Comparison of ENCODE assay signal across 1 cellular context in the genomic region with DNA sequence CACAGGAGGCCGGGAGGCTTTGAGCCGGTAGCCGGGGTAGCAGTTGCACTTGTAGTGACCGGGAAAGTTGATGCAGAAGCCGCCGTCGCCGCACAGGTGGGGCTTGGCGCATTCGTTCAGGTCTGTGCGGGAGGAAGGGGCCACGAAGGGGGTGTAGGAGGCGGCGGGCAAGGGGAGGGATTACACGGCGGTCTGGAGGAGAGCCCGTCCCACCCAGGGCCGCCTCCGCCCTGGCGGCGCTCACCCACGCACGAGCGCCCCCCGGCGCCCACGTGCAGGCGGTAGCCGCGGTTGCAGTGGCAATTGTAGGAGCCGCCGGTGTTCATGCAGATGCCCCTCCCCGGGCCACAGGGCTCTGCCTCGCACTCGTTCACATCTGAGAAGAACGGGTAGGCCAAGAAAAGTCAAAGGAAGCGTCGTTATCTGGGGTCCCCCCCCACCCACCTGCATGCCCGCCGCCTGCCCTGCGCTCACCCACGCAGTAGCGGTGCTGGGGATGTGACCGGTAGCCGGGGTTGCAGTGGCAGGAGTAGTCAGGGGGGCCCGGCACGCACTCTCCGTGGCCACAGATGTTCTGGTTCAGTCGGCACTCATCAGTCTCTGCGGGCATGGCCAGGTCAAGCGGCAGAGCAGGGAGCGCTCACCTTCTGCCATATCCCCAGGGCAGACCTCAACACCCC.
A peak's percentile ranks its signal among the peaks of the same experiment; 100 is the strongest.
TF ChIP-seq lines count a peak whose summit lies in the region.

No MANE protein-coding gene starts in this region.

TF ChIP-seq in K562, 482 proteins besides CTCF, POLR2A, EP300 and RAD21:
- no peak for TF ChIP-seq PHB2 (IDR thresholded peaks at IDR 0.05; ENCODE audit: low read depth)
- TF ChIP-seq, protein P1, sequence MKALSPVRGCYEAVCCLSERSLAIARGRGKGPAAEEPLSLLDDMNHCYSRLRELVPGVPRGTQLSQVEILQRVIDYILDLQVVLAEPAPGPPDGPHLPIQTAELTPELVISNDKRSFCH (CRISPR knock-in tag; IDR thresholded peaks at IDR 0.05), result no peak
- TF ChIP-seq, protein P1 (tag; IDR thresholded peaks at IDR 0.05), result no peak
- no peak for TF ChIP-seq NFIX (CRISPR knock-in tag; IDR thresholded peaks at IDR 0.05; ENCODE audit: low read depth)
- TF ChIP-seq MBD2 (IDR thresholded peaks at IDR 0.05; ENCODE audit: borderline replicate concordance, low read depth), result no peak
- TF ChIP-seq, protein P2, sequence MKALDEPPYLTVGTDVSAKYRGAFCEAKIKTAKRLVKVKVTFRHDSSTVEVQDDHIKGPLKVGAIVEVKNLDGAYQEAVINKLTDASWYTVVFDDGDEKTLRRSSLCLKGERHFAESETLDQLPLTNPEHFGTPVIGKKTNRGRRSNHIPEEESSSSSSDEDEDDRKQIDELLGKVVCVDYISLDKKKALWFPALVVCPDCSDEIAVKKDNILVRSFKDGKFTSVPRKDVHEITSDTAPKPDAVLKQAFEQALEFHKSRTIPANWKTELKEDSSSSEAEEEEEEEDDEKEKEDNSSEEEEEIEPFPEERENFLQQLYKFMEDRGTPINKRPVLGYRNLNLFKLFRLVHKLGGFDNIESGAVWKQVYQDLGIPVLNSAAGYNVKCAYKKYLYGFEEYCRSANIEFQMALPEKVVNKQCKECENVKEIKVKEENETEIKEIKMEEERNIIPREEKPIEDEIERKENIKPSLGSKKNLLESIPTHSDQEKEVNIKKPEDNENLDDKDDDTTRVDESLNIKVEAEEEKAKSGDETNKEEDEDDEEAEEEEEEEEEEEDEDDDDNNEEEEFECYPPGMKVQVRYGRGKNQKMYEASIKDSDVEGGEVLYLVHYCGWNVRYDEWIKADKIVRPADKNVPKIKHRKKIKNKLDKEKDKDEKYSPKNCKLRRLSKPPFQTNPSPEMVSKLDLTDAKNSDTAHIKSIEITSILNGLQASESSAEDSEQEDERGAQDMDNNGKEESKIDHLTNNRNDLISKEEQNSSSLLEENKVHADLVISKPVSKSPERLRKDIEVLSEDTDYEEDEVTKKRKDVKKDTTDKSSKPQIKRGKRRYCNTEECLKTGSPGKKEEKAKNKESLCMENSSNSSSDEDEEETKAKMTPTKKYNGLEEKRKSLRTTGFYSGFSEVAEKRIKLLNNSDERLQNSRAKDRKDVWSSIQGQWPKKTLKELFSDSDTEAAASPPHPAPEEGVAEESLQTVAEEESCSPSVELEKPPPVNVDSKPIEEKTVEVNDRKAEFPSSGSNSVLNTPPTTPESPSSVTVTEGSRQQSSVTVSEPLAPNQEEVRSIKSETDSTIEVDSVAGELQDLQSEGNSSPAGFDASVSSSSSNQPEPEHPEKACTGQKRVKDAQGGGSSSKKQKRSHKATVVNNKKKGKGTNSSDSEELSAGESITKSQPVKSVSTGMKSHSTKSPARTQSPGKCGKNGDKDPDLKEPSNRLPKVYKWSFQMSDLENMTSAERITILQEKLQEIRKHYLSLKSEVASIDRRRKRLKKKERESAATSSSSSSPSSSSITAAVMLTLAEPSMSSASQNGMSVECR (CRISPR knock-in tag; IDR thresholded peaks at IDR 0.05), result no peak
- no peak for TF ChIP-seq ZNF408 (CRISPR knock-in tag; IDR thresholded peaks at IDR 0.05; ENCODE audit: low read depth)
- TF ChIP-seq, protein P3, sequence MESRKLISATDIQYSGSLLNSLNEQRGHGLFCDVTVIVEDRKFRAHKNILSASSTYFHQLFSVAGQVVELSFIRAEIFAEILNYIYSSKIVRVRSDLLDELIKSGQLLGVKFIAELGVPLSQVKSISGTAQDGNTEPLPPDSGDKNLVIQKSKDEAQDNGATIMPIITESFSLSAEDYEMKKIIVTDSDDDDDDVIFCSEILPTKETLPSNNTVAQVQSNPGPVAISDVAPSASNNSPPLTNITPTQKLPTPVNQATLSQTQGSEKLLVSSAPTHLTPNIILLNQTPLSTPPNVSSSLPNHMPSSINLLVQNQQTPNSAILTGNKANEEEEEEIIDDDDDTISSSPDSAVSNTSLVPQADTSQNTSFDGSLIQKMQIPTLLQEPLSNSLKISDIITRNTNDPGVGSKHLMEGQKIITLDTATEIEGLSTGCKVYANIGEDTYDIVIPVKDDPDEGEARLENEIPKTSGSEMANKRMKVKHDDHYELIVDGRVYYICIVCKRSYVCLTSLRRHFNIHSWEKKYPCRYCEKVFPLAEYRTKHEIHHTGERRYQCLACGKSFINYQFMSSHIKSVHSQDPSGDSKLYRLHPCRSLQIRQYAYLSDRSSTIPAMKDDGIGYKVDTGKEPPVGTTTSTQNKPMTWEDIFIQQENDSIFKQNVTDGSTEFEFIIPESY (CRISPR knock-in tag; IDR thresholded peaks at IDR 0.05), result peak; percentile 96
- no peak for TF ChIP-seq SAFB2 (IDR thresholded peaks at IDR 0.05; ENCODE audit: borderline replicate concordance, low read depth, low read length, severe bottlenecking)
- no peak for TF ChIP-seq NR1H2 (CRISPR knock-in tag; IDR thresholded peaks at IDR 0.05)
TF ChIP-seq in K562: peak in this region for 1.
